Comparison of ENCODE assay signal across 8 cellular contexts in the genomic region with DNA sequence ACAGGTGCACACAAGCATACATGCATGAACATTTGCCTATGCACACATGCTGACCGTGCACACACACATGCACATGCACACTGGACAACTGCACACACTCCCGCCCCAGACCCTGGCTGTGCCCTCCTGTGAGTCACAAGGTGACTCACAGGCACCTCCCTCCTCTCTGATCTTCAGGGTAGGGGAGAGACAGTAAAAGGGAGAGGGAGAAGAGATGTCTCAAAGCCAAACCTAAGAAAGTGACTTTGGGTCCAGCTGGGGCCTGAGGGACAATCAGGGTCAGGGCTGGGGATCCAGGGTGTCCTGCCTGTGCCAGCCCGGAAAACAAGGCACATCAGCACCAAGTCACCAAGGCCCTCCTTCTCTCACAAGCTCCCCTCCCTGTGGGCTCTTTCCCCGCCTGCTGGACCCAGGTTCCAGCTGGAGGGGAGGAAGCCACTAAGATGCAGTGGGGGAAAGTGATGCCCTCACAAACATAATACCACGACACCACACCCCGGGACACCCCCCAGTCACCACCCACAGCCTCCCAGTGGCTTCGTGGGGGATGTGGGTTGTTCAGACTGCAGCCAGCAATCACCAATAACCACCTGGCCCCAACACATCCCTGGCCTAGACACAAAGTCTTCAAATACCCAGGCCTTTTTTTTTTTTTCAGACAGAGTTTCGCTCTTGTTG. TPM values are rescaled to one million over a fixed set of nuclear protein-coding genes. Genes with fewer than 3 reads are reported as not detected.
DNase-seq lines count a peak whose midpoint lies in the region; ATAC-seq, FAIRE-seq and TF ChIP-seq lines count a peak whose summit lies in the region.

No MANE protein-coding gene starts in this region.

- POLR2A ChIA-PET in GM12878 (lab: Charles Lee) = interaction anchor here (0.6 to 0.7 kb wide), 7 partner anchors 57 to 1083 kb away, joined by 3 to 7 read pairs (median 4); no protein-coding TSS in a partner anchor

- H2AFZ ChIP-seq in GM12878 (ENCODE audit: control insufficient read depth, low read depth, low read length) = peak overlapping the region; percentile 44
- H2AFZ ChIP-seq in osteoblast (ENCODE audit: low read length) = peak overlapping the region; percentile 37

- DNase-seq in GM13976 (ENCODE audit: low spot score) = peak; percentile 63
- DNase-seq in NB4 (ENCODE audit: low read depth) = peak; percentile 59
- DNase-seq in GM12878 (ENCODE audit: low read depth, low spot score) = no peak
- DNase-seq in osteoblast (ENCODE audit: insufficient read length, low spot score, missing footprints) = peak; percentile 97
- no peak for DNase-seq in amniotic stem cell (lab: John Stamatoyannopoulos, UW)
- no peak for DNase-seq in NCI-H2107 treated with DMSO at 0.1 percent for 48 hours (lab: John Stamatoyannopoulos, UW; ENCODE audit: unreplicated experiment)
- DNase-seq in ureter (ENCODE audit: low spot score) = no peak
- no peak for DNase-seq in AML-193 (lab: John Stamatoyannopoulos, UW)

- CTCF ChIA-PET in GM12878 (lab: Yijun Ruan, JAX) = interaction anchor here (0.8 to 1.4 kb wide), 3 partner anchors 10 to 110 kb away, joined by 3 to 5 read pairs (median 3); no protein-coding TSS in a partner anchor

- TF ChIP-seq CTCF in GM13976 (IDR thresholded peaks at IDR 0.05; ENCODE audit: borderline replicate concordance, control extremely low read depth, extremely low read depth, insufficient read depth, missing control alignments) (no peak), NB4 (IDR thresholded peaks at IDR 0.05; ENCODE audit: low read depth, low read length) (no peak), GM12878 (IDR thresholded peaks at IDR 0.05 in 2 of 3, conservative IDR thresholded peaks at IDR 0.05 in 1 of 3; ENCODE audit: control insufficient read depth in 2 of 3, extremely low read depth in 1 of 3, insufficient read depth in 1 of 3, low read depth in 3 of 3, low read length in 3 of 3) (no peak), osteoblast (IDR thresholded peaks at IDR 0.05; ENCODE audit: extremely low read depth, low read depth, low read length) (no peak)

- no peaks in the 10 kb centered on the region for H3K79me2 ChIP-seq in GM12878 (ENCODE audit: control insufficient read depth, insufficient read depth, low read length)
- H3K79me2 ChIP-seq in osteoblast (ENCODE audit: insufficient read depth, low read length) = no peaks in the 10 kb centered on the region

- no peaks in the 10 kb centered on the region; a peak in 2 of 4 replicates for H3K27me3 ChIP-seq in GM12878 (replicated peaks in 1 of 2; ENCODE audit: control insufficient read depth in 2 of 2, insufficient read depth in 2 of 2, low read length in 1 of 2)
- no peaks in the 10 kb centered on the region for H3K27me3 ChIP-seq in osteoblast (ENCODE audit: insufficient read depth, low read length)

- H3K4me2 ChIP-seq in GM12878 (ENCODE audit: control insufficient read depth, insufficient read depth) = peak overlapping the region; percentile 25; the same call in 1 of the 2 replicates
- H3K4me2 ChIP-seq in osteoblast (ENCODE audit: insufficient read depth, low read length) = peak overlapping the region; percentile 52

- TF ChIP-seq EP300 in GM12878 (IDR thresholded peaks at IDR 0.05; ENCODE audit: borderline replicate concordance in 1 of 2, control insufficient read depth in 1 of 2, low read depth in 2 of 2, low read length in 2 of 2) = no peak

- no peaks in the 10 kb centered on the region for H4K20me1 ChIP-seq in GM12878 (ENCODE audit: control insufficient read depth, insufficient read depth)
- H4K20me1 ChIP-seq in osteoblast (ENCODE audit: insufficient read depth, low read length) = no peaks in the 10 kb centered on the region

- in situ Hi-C loops in GM13976 (cut with MboI; ENCODE audit: low sequenced_read_pairs, unreplicated experiment) (no loop called here), GM12878 (cut with MboI) (no loop called here)

- no TSS peak for BruUV-seq in GM12878 (replicated peaks; lab: Mats Ljungman, UMichigan)

- no peak overlapping the region for H3K27ac ChIP-seq in GM12878 (ENCODE audit: control insufficient read depth, insufficient read depth)
- no peak overlapping the region for H3K27ac ChIP-seq in osteoblast (ENCODE audit: low read depth, low read length)

- TF ChIP-seq POLR2A in NB4 (IDR thresholded peaks at IDR 0.05; ENCODE audit: extremely low read depth, insufficient read length) (no peak), GM12878 (IDR thresholded peaks at IDR 0.05; ENCODE audit: low read depth, low read length) (no peak)

- no peak overlapping the region for H3K9ac ChIP-seq in GM12878 (ENCODE audit: control insufficient read depth, insufficient read depth, low read length)

- no peak for FAIRE-seq in GM12878 (lab: Jason Lieb, UNC)

- H3K36me3 ChIP-seq in GM12878 (ENCODE audit: control insufficient read depth in 2 of 2, insufficient read depth in 2 of 2, low read length in 1 of 2) (no peaks in the 10 kb centered on the region), osteoblast (ENCODE audit: insufficient read depth, low read length) (no peaks in the 10 kb centered on the region)

- H3K9me3 ChIP-seq in GM12878 (replicated peaks; ENCODE audit: control insufficient read depth, insufficient read depth, low read length) (no peaks in the 10 kb centered on the region), osteoblast (ENCODE audit: low read depth, low read length) (no peaks in the 10 kb centered on the region)

- peak; percentile 92 for ATAC-seq in GM12878

- SMC1A ChIA-PET in GM12878 (lab: Charles Lee; ENCODE audit: uncharacterized antibody, unreplicated experiment) = interaction anchor here (0.6 kb wide), 1 partner anchor 1229 kb away, joined by 3 read pairs; no protein-coding TSS in a partner anchor

- 11% methylated on average over 8 of the region's 8 CpGs for WGBS in GM12878 (ENCODE audit: insufficient coverage, insufficient replicate concordance, low lambda C conversion rate, missing lambda C conversion rate)

- intact Hi-C loops in GM12878 (cut with micrococcal nuclease; ENCODE audit: unreplicated experiment) = no loop called here

- H3K4me1 ChIP-seq in GM12878 (ENCODE audit: control insufficient read depth, insufficient read depth, low read length) (peaks cover 7% of the 10 kb centered on the region), osteoblast (ENCODE audit: insufficient read depth, low read length) (peaks cover 7% of the 10 kb centered on the region)

- RAD21 ChIA-PET in GM12878 (lab: Charles Lee; ENCODE audit: unreplicated experiment) = interaction anchor here (0.6 to 1.1 kb wide), 3 partner anchors 34 to 156 kb away, joined by 3 to 5 read pairs (median 3); no protein-coding TSS in a partner anchor

- no peak overlapping the region for H3K4me3 ChIP-seq in NB4 (ENCODE audit: low read depth, low read length)
- no peak overlapping the region for H3K4me3 ChIP-seq in GM12878
- no peak overlapping the region for H3K4me3 ChIP-seq in osteoblast (ENCODE audit: insufficient read depth, low read length)

- no peak for TF ChIP-seq RAD21 in GM12878 (IDR thresholded peaks at IDR 0.05; ENCODE audit: insufficient read depth, low read depth, low read length)

TF ChIP-seq in GM12878, 131 proteins besides CTCF, POLR2A, EP300 and RAD21 (continues in another document):
- TF ChIP-seq ATF7 (IDR thresholded peaks at IDR 0.05; ENCODE audit: low read depth) = 0 out of 2 replicates have a peak, but pooled peaks have one; percentile 16

RNA-seq across cellular contexts. Expression of gene PDGFB, which starts 39.3 kb away (rescaled TPM):
- not detected in 2 replicates for total RNA-seq in GM12878 (2013; cell fraction: nucleolus; rRNA removed)
- total RNA-seq in GM12878 (2014; rRNA removed) (0.56 and 1.0 TPM in 2 replicates), GM12878 (2014; rRNA removed; fragmentation: Illumina TruSeq; extraction: Trizol) (0.46 and 0.58 TPM in 2 replicates), GM12878 (2021) (0.98 and 1.1 TPM in 2 replicates), osteoblast (under 0.01 TPM in 1 of 2 replicates, not detected in the other), ureter (5.9 TPM)
- 0.25 TPM for polyA plus RNA-seq in GM12878 (2011; ENCODE audit: low read depth)
- polyA plus RNA-seq in GM12878 (2011; rRNA removed) (not detected in 2 replicates), GM12878 (2014; fragmentation: Illumina TruSeq; extraction: Trizol) (0.29 and 0.57 TPM in 2 replicates), GM12878 (2014; fragmentation: Nextera tagmentation; extraction: Ambion mirVana) (under 1 TPM; 0.13 to 0.19 TPM), GM12878 (2014; rRNA removed) (0.76 and 0.91 TPM in 2 replicates), GM12878 (2016; fragmentation: Nextera tagmentation; extraction: Ambion mirVana) (under 1 TPM; 0.23 to 0.24 TPM)
- polyA plus RNA-seq in GM12878 (2011; cell fraction: cytosol; rRNA removed) = 0.07 TPM in 1 of 2 replicates, not detected in the other
- 0.09 and 0.19 TPM in 2 replicates for polyA plus RNA-seq in GM12878 (2011; cell fraction: nucleus; rRNA removed)
- polyA plus RNA-seq in GM12878 (2012) = 0.39 and 1.6 TPM in 2 replicates
- not detected in 2 replicates for polyA minus RNA-seq in GM12878 (2011; rRNA and poly(A)+ RNA removed)
- polyA minus RNA-seq in GM12878 (2011; cell fraction: cytosol; rRNA and poly(A)+ RNA removed) = not detected in 2 replicates
- not detected in 2 replicates for polyA minus RNA-seq in GM12878 (2011; cell fraction: nucleus; rRNA and poly(A)+ RNA removed)

RNA-seq across cellular contexts. Expression of gene CBX7, which starts 53.0 kb away (rescaled TPM):
- total RNA-seq in GM12878 (2013; cell fraction: nucleolus; rRNA removed) = 41.7 and 53.2 TPM in 2 replicates
- total RNA-seq in GM12878 (2014; rRNA removed) (6.0 and 7.1 TPM in 2 replicates), GM12878 (2014; rRNA removed; fragmentation: Illumina TruSeq; extraction: Trizol) (4.0 and 4.7 TPM in 2 replicates), GM12878 (2021) (13.5 and 13.6 TPM in 2 replicates), osteoblast (12.7 and 14.5 TPM in 2 replicates), ureter (63.6 TPM)
- polyA plus RNA-seq in GM12878 (2011; ENCODE audit: low read depth) = 8.1 TPM
- polyA plus RNA-seq in GM12878 (2011; rRNA removed) (9.7 and 15.2 TPM in 2 replicates), GM12878 (2014; fragmentation: Illumina TruSeq; extraction: Trizol) (4.7 and 7.6 TPM in 2 replicates), GM12878 (2014; fragmentation: Nextera tagmentation; extraction: Ambion mirVana) (under 1 TPM; 0.18 to 0.64 TPM), GM12878 (2014; rRNA removed) (13.9 and 17.2 TPM in 2 replicates), GM12878 (2016; fragmentation: Nextera tagmentation; extraction: Ambion mirVana) (1 to 10 TPM; 2.7 to 5.1 TPM)
- polyA plus RNA-seq in GM12878 (2011; cell fraction: cytosol; rRNA removed) = 16.7 and 22.1 TPM in 2 replicates
- 40.9 and 48.3 TPM in 2 replicates for polyA plus RNA-seq in GM12878 (2011; cell fraction: nucleus; rRNA removed)
- 18.0 and 19.0 TPM in 2 replicates for polyA plus RNA-seq in GM12878 (2012)
- polyA minus RNA-seq in GM12878 (2011; rRNA and poly(A)+ RNA removed) = 11.4 and 20.2 TPM in 2 replicates
- polyA minus RNA-seq in GM12878 (2011; cell fraction: cytosol; rRNA and poly(A)+ RNA removed) = 7.2 and 7.4 TPM in 2 replicates
- polyA minus RNA-seq in GM12878 (2011; cell fraction: nucleus; rRNA and poly(A)+ RNA removed) = 11.5 and 21.8 TPM in 2 replicates

Comparison
In these comparisons a context has a peak if more than half of its experiments do, and no peak if none do; other contexts are left out.
1. DNase-seq: peak in GM13976 (single experiment), NB4 (single experiment) and osteoblast (single experiment); none in GM12878 (single experiment), amniotic stem cell (single experiment), NCI-H2107 treated with DMSO at 0.1 percent for 48 hours (single experiment), ureter (single experiment) and AML-193 (0 of 2).